ENCODE assay signal across 8 cellular contexts in genomic region chr6:155171109-155171746, GRCh38.
DNase-seq lines count a peak whose midpoint lies in the region; ATAC-seq lines count a peak whose summit lies in the region.

No MANE protein-coding gene starts in this region.

- peak; percentile 63 for ATAC-seq in GM18519 (IDR thresholded peaks at IDR 0.05; ENCODE audit: low FRiP score, unreplicated experiment)
- peak; percentile 85 for ATAC-seq in HG02798 (IDR thresholded peaks at IDR 0.05; ENCODE audit: poor library complexity, unreplicated experiment)

- DNase-seq in NCI-H446 treated with DMSO at 0.1 percent for 48 hours (lab: John Stamatoyannopoulos, UW) (peak; percentile 93), fibroblast of the conjunctiva (ENCODE audit: low read depth) (peak; percentile 93), renal cortical epithelial cell (ENCODE audit: low read depth) (peak; percentile 89), RPMI8226 (no peak), SHP77 (lab: John Stamatoyannopoulos, UW) (no peak)
- peak; percentile 68 for DNase-seq in activated T-cell treated with anti-CD3 and anti-CD28 coated beads, Interleukin-2, amount 50 U/mL, for 1 hour

Comparison
In these comparisons a context has a peak if more than half of its experiments do, and no peak if none do; other contexts are left out.
1. DNase-seq: peak in NCI-H446 treated with DMSO at 0.1 percent for 48 hours (single experiment), activated T-cell treated with anti-CD3 and anti-CD28 coated beads, Interleukin-2, amount 50 U/mL, for 1 hour (single experiment), fibroblast of the conjunctiva (single experiment) and renal cortical epithelial cell (single experiment); none in RPMI8226 (single experiment) and SHP77 (0 of 2).